Comparison of ENCODE assay signal across 15 cellular contexts in genomic region chr1:233241782-233242181, GRCh38. TPM values are rescaled to one million over a fixed set of nuclear protein-coding genes. Genes with fewer than 3 reads are reported as not detected.
DNase-seq lines count a peak whose midpoint lies in the region; ATAC-seq, FAIRE-seq and TF ChIP-seq lines count a peak whose summit lies in the region.
"Had no signal": no experiment of that assay in that cellular context is flagged by ENCODE, and none has a peak within 500 bp of the region (broad histone marks: within the 10 kb centered on the region; RNA-seq: fewer than 3 reads in every experiment).

No MANE protein-coding gene starts in this region.

- no peak for FAIRE-seq in pancreas (lab: Jason Lieb, UNC)

- CTCF ChIA-PET in WTC11 (lab: Charles Lee): no interaction called here

- intact Hi-C loops in pancreas (cut with DNase I): loop anchor here in 2 of 3 donors (10.0 kb wide), 1 partner anchor 607 kb away; the partner anchor contains the start of gene SIPA1L2 (in 2 of the 2)

- no peaks in the 10 kb centered on the region for H3K27me3 ChIP-seq in pancreas
- H3K27me3 ChIP-seq: BLaER1 had no signal

- no peaks in the 10 kb centered on the region for H3K9me3 Mint-ChIP-seq in WTC11
- no peaks in the 10 kb centered on the region for H3K9me3 Mint-ChIP-seq in chondrocyte (ENCODE audit: low read depth)
- H3K9me3 Mint-ChIP-seq: CD4-positive, alpha-beta memory T cell had no signal

- peak overlapping the region in 3 of 4 donors; percentile 24 to 66 (median 48) for H3K27ac ChIP-seq in pancreas
- H3K27ac ChIP-seq: BLaER1 had no signal

- no peaks in the 10 kb centered on the region for H3K9me3 ChIP-seq in pancreas
- H3K9me3 ChIP-seq: BLaER1 had no signal

- H3K36me3 ChIP-seq in pancreas: no peaks in the 10 kb centered on the region
- H3K36me3 ChIP-seq: BLaER1 had no signal

- peak in 2 of 4 donors; percentile 7 to 22 for ATAC-seq in pancreas
- no peak for ATAC-seq in WTC11

- TF ChIP-seq CTCF in pancreas (IDR thresholded peaks at IDR 0.05) (no peak), WTC11 (IDR thresholded peaks at IDR 0.05) (no peak), chondrocyte (IDR thresholded peaks at IDR 0.05) (no peak)

- H3K27me3 Mint-ChIP-seq in WTC11 (ENCODE audit: low read depth) (no peaks in the 10 kb centered on the region), chondrocyte (ENCODE audit: low read depth) (no peaks in the 10 kb centered on the region)
- H3K27me3 Mint-ChIP-seq: CD4-positive, alpha-beta memory T cell had no signal

- peaks cover 0 to 15% (median 5%) of the 10 kb centered on the region in 3 donors for H3K4me1 ChIP-seq in pancreas
- H3K4me1 ChIP-seq: BLaER1 had no signal

- no peak overlapping the region for H3K4me3 ChIP-seq in pancreas
- H3K4me3 ChIP-seq: BLaER1 had no signal

- H3K27ac Mint-ChIP-seq in WTC11 (no peak overlapping the region), chondrocyte (ENCODE audit: unreplicated experiment) (no peak overlapping the region)

- DNase-seq in DMS79 (lab: John Stamatoyannopoulos, UW) (peak; percentile 15), OCI-M1 (lab: John Stamatoyannopoulos, UW) (peak; percentile 23), kidney glomerular epithelial cell (lab: John Stamatoyannopoulos, UW) (peak; percentile 39), pancreas (no peak), WTC11 (ENCODE audit: low spot score) (no peak), MV-4-11 (lab: John Stamatoyannopoulos, UW) (no peak), chondrocyte (ENCODE audit: low spot score) (no peak)
- DNase-seq in stimulated activated CD4-positive, alpha-beta T cell treated with anti-CD3 and anti-CD28 coated beads, Interleukin-12 subunit alpha, Interleukin-12 subunit beta, amount 100 ng/mL, for 4 hours: no peak
- DNase-seq: CD4-positive, alpha-beta memory T cell; NCI-H1105 treated with DMSO at 0.1 percent for 48 hours; NCI-H2081 treated with DMSO at 0.1 percent for 48 hours; NCI-H446 treated with DMSO at 0.1 percent for 48 hours; NK-92 treated with Interleukin-12 subunit alpha and Interleukin-12 subunit beta, amount 100 ng/mL, for 24 hours; SIG-M5 had no signal

- H3K36me3 Mint-ChIP-seq in WTC11 (peaks cover 42% of the 10 kb centered on the region), chondrocyte (ENCODE audit: low read depth) (peaks cover 7% of the 10 kb centered on the region)

- H3K4me3 Mint-ChIP-seq in WTC11 (no peak overlapping the region), chondrocyte (ENCODE audit: unreplicated experiment) (no peak overlapping the region)
- H3K4me3 Mint-ChIP-seq: CD4-positive, alpha-beta memory T cell had no signal

- 13 to 14% methylated on average over 2 of the region's 2 CpGs for WGBS in pancreas, 2 donors

- peaks cover 9% of the 10 kb centered on the region for H3K4me1 Mint-ChIP-seq in WTC11
- H3K4me1 Mint-ChIP-seq in chondrocyte (ENCODE audit: low read depth): peaks cover 10% of the 10 kb centered on the region

- POLR2A ChIA-PET in WTC11 (lab: Charles Lee): no interaction called here

TF ChIP-seq in WTC11, 78 proteins besides CTCF, POLR2A, EP300 and RAD21:
- TF ChIP-seq CREM (CRISPR knock-in tag; IDR thresholded peaks at IDR 0.05) (no peak), USF2 (CRISPR knock-in tag; IDR thresholded peaks at IDR 0.05) (no peak), NR3C1 (CRISPR knock-in tag; conservative IDR thresholded peaks at IDR 0.05; ENCODE audit: low read depth) (no peak)

RNA-seq across cellular contexts. Expression of gene PCNX2, which starts 53.7 kb away (rescaled TPM):
- 10 to 100 TPM in 2 of 6 donors, 1 to 10 TPM in 4; 7.6 to 13.4 (median 8.7) TPM for total RNA-seq in pancreas
- 10 to 100 TPM in 1 of 2 donors, 1 to 10 TPM in 1; 5.5 to 25.9 TPM for polyA plus RNA-seq in pancreas
- total RNA-seq in WTC11 (2021): 50.8 to 59.4 TPM (median 57.0 TPM) in 3 replicates
- total RNA-seq in chondrocyte: 9.5 to 18.5 TPM (median 12.0 TPM) in 3 replicates

Comparison
In these comparisons a context has a peak if more than half of its experiments do, and no peak if none do; other contexts are left out.
1. DNase-seq: peak in DMS79 (single experiment), OCI-M1 (single experiment) and kidney glomerular epithelial cell (single experiment); none in pancreas (0 of 6), WTC11 (single experiment), MV-4-11 (single experiment), chondrocyte (single experiment) and stimulated activated CD4-positive, alpha-beta T cell treated with anti-CD3 and anti-CD28 coated beads, Interleukin-12 subunit alpha, Interleukin-12 subunit beta, amount 100 ng/mL, for 4 hours (single experiment).